Comparison of ENCODE assay signal across 8 cellular contexts in the genomic region with DNA sequence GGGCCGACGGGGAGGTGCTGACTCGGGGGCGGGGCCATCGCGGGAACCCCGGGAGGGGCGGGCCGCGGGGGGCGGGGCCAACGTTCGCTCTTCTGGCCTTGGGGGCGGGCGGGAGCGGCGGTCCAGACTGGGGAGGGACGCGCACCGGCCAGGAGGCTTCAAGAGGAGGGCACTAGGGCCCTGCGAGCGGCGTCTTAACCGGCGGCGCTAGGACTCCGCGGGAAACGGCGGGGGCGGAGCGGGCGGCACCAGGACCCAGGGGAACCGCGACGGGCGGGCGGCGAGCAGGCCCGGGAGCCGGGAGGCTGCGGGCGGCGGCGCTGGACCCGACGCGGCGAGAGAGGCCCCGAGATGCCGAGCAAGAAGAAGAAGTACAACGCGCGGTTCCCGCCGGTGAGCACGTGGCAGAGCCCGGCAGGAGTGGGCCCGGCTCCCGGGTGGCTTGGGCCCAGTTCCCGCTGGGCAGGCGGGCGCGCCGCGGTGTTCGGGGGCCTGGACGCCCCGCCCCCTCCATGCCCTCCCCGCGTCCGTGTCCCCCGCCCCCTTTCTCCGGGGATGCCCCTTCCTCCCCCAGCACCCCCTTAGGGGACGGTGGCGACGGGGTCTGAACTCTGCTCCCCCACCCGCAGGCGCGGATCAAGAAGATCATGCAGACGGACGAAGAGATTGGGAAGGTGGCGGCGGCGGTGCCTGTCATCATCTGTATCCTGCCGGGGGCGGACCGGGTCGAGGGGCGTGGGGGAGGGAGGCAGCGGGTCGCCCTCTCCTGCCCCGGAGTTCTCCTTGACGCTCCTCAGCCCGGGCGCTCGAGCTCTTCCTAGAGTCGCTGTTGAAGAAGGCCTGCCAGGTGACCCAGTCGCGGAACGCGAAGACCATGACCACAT. TPM values are rescaled to one million over a fixed set of nuclear protein-coding genes. Genes with fewer than 3 reads are reported as not detected.
DNase-seq lines count a peak whose midpoint lies in the region; ATAC-seq and TF ChIP-seq lines count a peak whose summit lies in the region.

A gene with protein sequence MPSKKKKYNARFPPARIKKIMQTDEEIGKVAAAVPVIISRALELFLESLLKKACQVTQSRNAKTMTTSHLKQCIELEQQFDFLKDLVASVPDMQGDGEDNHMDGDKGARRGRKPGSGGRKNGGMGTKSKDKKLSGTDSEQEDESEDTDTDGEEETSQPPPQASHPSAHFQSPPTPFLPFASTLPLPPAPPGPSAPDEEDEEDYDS (plus strand): TSS at position 276 of the 884 bp plus-strand sequence. CDS start 76 bp downstream, at position 352.

- H3K4me3 ChIP-seq in Peyer's patch (peak within 1 kb of the TSS; percentile 94 to 99 (median 97)), muscle layer of colon (ENCODE audit: low read depth in 1 of 2, low read length in 2 of 2) (peak within 1 kb of the TSS; percentile 89 to 100)

- H3K36me3 ChIP-seq in KOPT-K1 (ENCODE audit: insufficient read depth, low read length), result peaks cover 33% of the 10 kb centered on the region
- H3K36me3 ChIP-seq in Peyer's patch, result peaks cover 0 to 18% (median 0%) of the 10 kb centered on the region in 3 donors
- peaks cover 22% of the 10 kb centered on the region for H3K36me3 ChIP-seq in muscle layer of colon (ENCODE audit: insufficient read depth, low read length)

- H3K9me3 ChIP-seq in KOPT-K1 (ENCODE audit: insufficient read depth, low read length, poor library complexity, severe bottlenecking), result no peaks in the 10 kb centered on the region
- H3K9me3 ChIP-seq in Peyer's patch, result no peaks in the 10 kb centered on the region
- no peaks in the 10 kb centered on the region for H3K9me3 ChIP-seq in muscle layer of colon (ENCODE audit: low read length)

- peak; percentile 40 to 56 for TF ChIP-seq POLR2A in Peyer's patch (IDR thresholded peaks at IDR 0.05)

- ATAC-seq in GM21786 (IDR thresholded peaks at IDR 0.05; ENCODE audit: unreplicated experiment), result peak; percentile 89
- peak; percentile 84 for ATAC-seq in esophagus mucosa

- peak; percentile 94 for DNase-seq in DMS153 treated with DMSO at 0.1 percent for 48 hours (lab: John Stamatoyannopoulos, UW; ENCODE audit: unreplicated experiment)
- DNase-seq in Peyer's patch, result peak; percentile 99 to 100 (median 99)
- peak; percentile 98 to 99 for DNase-seq in activated T-cell treated with anti-CD3 and anti-CD28 coated beads, Interleukin-2, amount 50 U/mL, for 48 hours
- DNase-seq in stimulated activated CD8-positive, alpha-beta memory T cell treated with anti-CD3 and anti-CD28 coated beads, Interleukin-7, amount 100 ng/mL, for 1 hour (ENCODE audit: low read depth in 2 of 2), result peak; percentile 99

- H3K9ac ChIP-seq in muscle layer of colon (ENCODE audit: low read length), result peak within 1 kb of the TSS; percentile 88

- no peaks in the 10 kb centered on the region for H3K27me3 ChIP-seq in Peyer's patch
- H3K27me3 ChIP-seq in muscle layer of colon (ENCODE audit: control insufficient read depth in 1 of 2, insufficient read depth in 2 of 2, low read length in 2 of 2), result no peaks in the 10 kb centered on the region

- peak within 1 kb of the TSS; percentile 90 for H3K27ac ChIP-seq in KOPT-K1 (ENCODE audit: low read depth, low read length, poor library complexity, severe bottlenecking)
- H3K27ac ChIP-seq in Peyer's patch, result peak within 1 kb of the TSS; percentile 88 to 100 (median 95)
- H3K27ac ChIP-seq in muscle layer of colon (ENCODE audit: low read depth, low read length), result peak within 1 kb of the TSS; percentile 93

- H3K4me1 ChIP-seq in Peyer's patch (peaks cover 2 to 48% (median 21%) of the 10 kb centered on the region in 4 donors), muscle layer of colon (ENCODE audit: insufficient read depth, low read length) (peaks cover 45% of the 10 kb centered on the region)

- peak in 2 of 6 experiments; percentile 6 to 44 for TF ChIP-seq CTCF in Peyer's patch (IDR thresholded peaks at IDR 0.05)

RNA-seq across cellular contexts. Expression of the gene that starts here (rescaled TPM):
- total RNA-seq in Peyer's patch (100 to 1,000 TPM in 1 of 4 donors, 10 to 100 TPM in 3; 32.6 to 112 (median 57.5) TPM), esophagus mucosa (76.2 TPM)

Comparison
In these comparisons a context has a peak if more than half of its experiments do, and no peak if none do; other contexts are left out.
1. Peak in every context shown above with its lines: DNase-seq, ATAC-seq, H3K4me3 ChIP-seq and H3K27ac ChIP-seq.